15 cellular contexts compared by ENCODE assay signal in genomic region chr4:117324851-117325491, GRCh38.
A peak's percentile ranks its signal among the peaks of the same experiment; 100 is the strongest.
DNase-seq lines count a peak whose midpoint lies in the region; ATAC-seq and TF ChIP-seq lines count a peak whose summit lies in the region.
"Had no signal": no experiment of that assay in that cellular context is flagged by ENCODE, and none has a peak within 500 bp of the region (broad histone marks: within the 10 kb centered on the region; RNA-seq: fewer than 3 reads in every experiment).

No MANE protein-coding gene starts in this region.

- peak; percentile 91 for DNase-seq in ACHN
- peak; percentile 96 for DNase-seq in amniotic epithelial cell (ENCODE audit: low read depth)
- peak; percentile 9 for DNase-seq in hepatocyte (ENCODE audit: low spot score)
- no peak for DNase-seq in Ammon's horn (ENCODE audit: low spot score)
- no peak for DNase-seq in NCI-H1105 treated with DMSO at 0.1 percent for 48 hours (lab: John Stamatoyannopoulos, UW)
- DNase-seq: activated CD4-positive, alpha-beta T cell treated with anti-CD3 and anti-CD28 coated beads, Interleukin-2, amount 10 ng/mL, durations not matched to agents 24 days and 14 days; DMS79 treated with DMSO at 0.1 percent for 48 hours; NCI-H2029 treated with DMSO at 0.1 percent for 48 hours; tibial artery had no signal

- no peaks in the 10 kb centered on the region for H3K9me2 ChIP-seq in hepatocyte (replicated peaks; ENCODE audit: insufficient read depth)

- no peaks in the 10 kb centered on the region for H3K27me3 ChIP-seq in hepatocyte
- H3K27me3 ChIP-seq: esophagus muscularis mucosa, tibial artery had no signal

- H4K20me1 ChIP-seq in hepatocyte (ENCODE audit: insufficient read depth, poor library complexity, severe bottlenecking), result no peaks in the 10 kb centered on the region

- no peak overlapping the region for H2AFZ ChIP-seq in hepatocyte

- H3K9me3 ChIP-seq in hepatocyte (ENCODE audit: low read depth), result no peaks in the 10 kb centered on the region
- H3K9me3 ChIP-seq: esophagus muscularis mucosa, tibial artery had no signal

- H3K36me3 ChIP-seq in hepatocyte (replicated peaks; ENCODE audit: insufficient read depth, low read depth), result no peaks in the 10 kb centered on the region
- H3K36me3 ChIP-seq: esophagus muscularis mucosa, tibial artery had no signal

- WGBS in hepatocyte (ENCODE audit: low lambda C conversion rate, missing lambda C conversion rate), result 96% methylated on average over 1 of the region's 1 CpG

- H3K79me2 ChIP-seq in hepatocyte, result no peaks in the 10 kb centered on the region

- no peak overlapping the region for H3K4me2 ChIP-seq in hepatocyte

- in situ Hi-C loops in ACHN (cut with HindIII; ENCODE audit: low pct_ligation_motif_present, low pct_unique_long_range_greater_than_20kb, low sequenced_read_pairs), result no loop called here

- H3K4me1 ChIP-seq in hepatocyte (ENCODE audit: insufficient read depth), result no peaks in the 10 kb centered on the region
- H3K4me1 ChIP-seq: esophagus muscularis mucosa, tibial artery had no signal

- H3K4me3 ChIP-seq in hepatocyte, result no peak overlapping the region
- H3K4me3 ChIP-seq: esophagus muscularis mucosa, K562, tibial artery had no signal

- H3K27ac ChIP-seq in hepatocyte, result no peak overlapping the region
- H3K27ac ChIP-seq: esophagus muscularis mucosa, tibial artery had no signal

- TF ChIP-seq CTCF in hepatocyte (IDR thresholded peaks at IDR 0.05; ENCODE audit: poor library complexity), result no peak

- ATAC-seq in HG03378 (IDR thresholded peaks at IDR 0.05; ENCODE audit: unreplicated experiment) (peak; percentile 45), GM18498 (IDR thresholded peaks at IDR 0.05; ENCODE audit: unreplicated experiment) (no peak), HG02678 (IDR thresholded peaks at IDR 0.05; ENCODE audit: unreplicated experiment) (no peak)
- ATAC-seq: activated T-helper 17 cell treated with anti-CD3 and anti-CD28 coated beads, Interleukin-2, amount 50 U/mL, for 72 hours; K562 had no signal

Comparison
In these comparisons a context has a peak if more than half of its experiments do, and no peak if none do; other contexts are left out.
1. DNase-seq: peak in ACHN (single experiment), amniotic epithelial cell (single experiment) and hepatocyte (single experiment); none in Ammon's horn (single experiment) and NCI-H1105 treated with DMSO at 0.1 percent for 48 hours (single experiment).